In genomic region chr10:72834183-72834825, GRCh38 we compare ENCODE assay signal across 8 cellular contexts. TPM values are rescaled to one million over a fixed set of nuclear protein-coding genes. Genes with fewer than 3 reads are reported as not detected.
DNase-seq lines count a peak whose midpoint lies in the region; ATAC-seq and TF ChIP-seq lines count a peak whose summit lies in the region.
"Had no signal": no experiment of that assay in that cellular context is flagged by ENCODE, and none has a peak within 500 bp of the region (broad histone marks: within the 10 kb centered on the region; RNA-seq: fewer than 3 reads in every experiment).

No MANE protein-coding gene starts in this region.

- TF ChIP-seq POLR2A in IMR-90 (IDR thresholded peaks at IDR 0.05; ENCODE audit: low read depth, low read length) (no peak), Peyer's patch (IDR thresholded peaks at IDR 0.05) (no peak), breast epithelium (IDR thresholded peaks at IDR 0.05) (no peak)

- dilution Hi-C loops in IMR-90 (cut with HindIII; ENCODE audit: low sequenced_read_pairs, unreplicated experiment): no loop called here

- H2BK5ac ChIP-seq in IMR-90 (ENCODE audit: low read depth, low read length, poor library complexity, severe bottlenecking): no peak overlapping the region

- peaks cover 5% of the 10 kb centered on the region; the same call in 1 of the 2 replicates for H3K36me3 ChIP-seq in IMR-90 (ENCODE audit: control insufficient read depth, insufficient read depth, low read length)
- peaks cover 0 to 9% (median 0%) of the 10 kb centered on the region in 3 donors for H3K36me3 ChIP-seq in Peyer's patch
- no peaks in the 10 kb centered on the region for H3K36me3 ChIP-seq in breast epithelium

- H3K56ac ChIP-seq in IMR-90 (ENCODE audit: extremely low read depth, insufficient read depth, low read length): no peak overlapping the region

- H2AK5ac ChIP-seq in IMR-90 (ENCODE audit: low read depth, low read length): no peak overlapping the region

- no peak overlapping the region for H2BK20ac ChIP-seq in IMR-90 (ENCODE audit: low read depth, low read length)

- peak; percentile 81 for TF ChIP-seq CTCF in IMR-90 (conservative IDR thresholded peaks at IDR 0.05; ENCODE audit: low read depth, low read length)
- TF ChIP-seq CTCF in Peyer's patch (IDR thresholded peaks at IDR 0.05): peak in 5 of 6 experiments; percentile 45 to 74 (median 68)
- TF ChIP-seq CTCF in breast epithelium (IDR thresholded peaks at IDR 0.05): peak; percentile 34 to 77 (median 61)

- no TSS peak for BruUV-seq in IMR-90 (replicated peaks; lab: Mats Ljungman, UMichigan)

- TF ChIP-seq RAD21 in IMR-90 (IDR thresholded peaks at IDR 0.05; ENCODE audit: low read length): peak; percentile 92

- H3K9me1 ChIP-seq in IMR-90 (ENCODE audit: insufficient read depth, low read length): peaks cover 3% of the 10 kb centered on the region; the same call in 1 of the 2 replicates

- peaks cover 15 to 33% of the 10 kb centered on the region in 2 experiments for H3K79me1 ChIP-seq in IMR-90 (ENCODE audit: low read depth in 1 of 2, low read length in 2 of 2)

- H3K9me3 ChIP-seq in IMR-90 (ENCODE audit: control insufficient read depth, insufficient read depth, low read length) (no peaks in the 10 kb centered on the region), Peyer's patch (no peaks in the 10 kb centered on the region), breast epithelium (no peaks in the 10 kb centered on the region)

- peak; percentile 87 for ATAC-seq in IMR-90 (ENCODE audit: low read depth)
- ATAC-seq in HG02885 (IDR thresholded peaks at IDR 0.05; ENCODE audit: poor library complexity, unreplicated experiment): no peak

- no peaks in the 10 kb centered on the region for H3K4me1 ChIP-seq in IMR-90 (ENCODE audit: control insufficient read depth, insufficient read depth, low read length)
- no peaks in the 10 kb centered on the region for H3K4me1 ChIP-seq in Peyer's patch
- no peaks in the 10 kb centered on the region for H3K4me1 ChIP-seq in breast epithelium

- POLR2A ChIA-PET in IMR-90 (lab: Charles Lee; ENCODE audit: unreplicated experiment): interaction anchor here (0.6 kb wide), 1 partner anchor 481 kb away, joined by 3 read pairs; no protein-coding TSS in a partner anchor

- H3K4me2 ChIP-seq in IMR-90 (ENCODE audit: low read depth, low read length): no peak overlapping the region

- no peak overlapping the region for H2AK9ac ChIP-seq in IMR-90 (replicated peaks; ENCODE audit: low read depth, low read length, poor library complexity)

- H3K27me3 ChIP-seq in IMR-90 (ENCODE audit: control insufficient read depth, insufficient read depth, low read length): no peaks in the 10 kb centered on the region
- no peaks in the 10 kb centered on the region for H3K27me3 ChIP-seq in Peyer's patch
- no peaks in the 10 kb centered on the region for H3K27me3 ChIP-seq in breast epithelium

- 100% methylated on average over 2 of the region's 5 CpGs; no CpG with 5 or more reads in 1 of the 2 experiments for WGBS in IMR-90 (ENCODE audit: extremely low coverage in 2 of 2, insufficient read length in 1 of 2), 2 experiments

- no peak overlapping the region for H4K8ac ChIP-seq in IMR-90 (ENCODE audit: low read depth in 2 of 2, low read length in 2 of 2)

- CTCF ChIA-PET in IMR-90 (lab: Yijun Ruan, JAX): interaction anchor here (0.6 to 2.4 kb wide), 7 partner anchors 9 to 282 kb away, joined by 3 to 8 read pairs (median 3); no protein-coding TSS in a partner anchor

- H3K27ac ChIP-seq in IMR-90 (ENCODE audit: insufficient read depth, low read length): no peak overlapping the region
- H3K27ac ChIP-seq in Peyer's patch: no peak overlapping the region
- no peak overlapping the region for H3K27ac ChIP-seq in breast epithelium

- H3K4me3 ChIP-seq in IMR-90 (ENCODE audit: insufficient read depth, low read depth, low read length) (no peak overlapping the region), Peyer's patch (no peak overlapping the region), breast epithelium (no peak overlapping the region)

- H2AFZ ChIP-seq in IMR-90 (replicated peaks; ENCODE audit: low read length, poor library complexity): no peak overlapping the region

- intact Hi-C loops in IMR-90 (cut with micrococcal nuclease): loop anchor here (1.0 to 5.0 kb wide), 5 partner anchors 140 to 470 kb away; no protein-coding TSS in a partner anchor
- intact Hi-C loops in breast epithelium (cut with DNase I; ENCODE audit: low total_unique reads): no loop called here

- in situ Hi-C loops in IMR-90 (cut with MboI; ENCODE audit: low sequenced_read_pairs): loop anchor here (5.0 kb wide), 2 partner anchors 142 to 472 kb away; partner anchors contain the start of gene MCU

- H4K5ac ChIP-seq in IMR-90 (ENCODE audit: low read depth, low read length): no peak overlapping the region

- DNase-seq in EL (peak; percentile 67), IMR-90 (peak; percentile 76), Peyer's patch (peak in 1 of 3 donors; percentile 51), breast epithelium (ENCODE audit: low spot score in 2 of 2) (no peak), iris pigment epithelial cell (ENCODE audit: low read depth) (peak; percentile 72)
- DNase-seq in stimulated activated CD8-positive, alpha-beta memory T cell treated with anti-CD3 and anti-CD28 coated beads, Interleukin-12 subunit alpha, Interleukin-12 subunit beta, amount 100 ng/mL, for 1 hour (ENCODE audit: low read depth): peak; percentile 7

- H3K18ac ChIP-seq in IMR-90 (ENCODE audit: low read depth, low read length): no peak overlapping the region

- H2BK120ac ChIP-seq in IMR-90 (ENCODE audit: low read depth, low read length): no peak overlapping the region

- H3K14ac ChIP-seq in IMR-90 (replicated peaks; ENCODE audit: low read depth, low read length): no peak overlapping the region

- H4K91ac ChIP-seq in IMR-90 (ENCODE audit: insufficient read depth, low read depth, low read length): no peak overlapping the region

- no peaks in the 10 kb centered on the region for H4K20me1 ChIP-seq in IMR-90 (ENCODE audit: insufficient read depth, low read length)

- H2BK15ac ChIP-seq in IMR-90 (ENCODE audit: low read depth, low read length): no peak overlapping the region

- H3K9ac ChIP-seq in IMR-90 (ENCODE audit: low read depth, low read length): no peak overlapping the region

- H3K23ac ChIP-seq in IMR-90 (ENCODE audit: low read depth, low read length): no peak overlapping the region

- no peak overlapping the region for H3K4ac ChIP-seq in IMR-90 (ENCODE audit: low read depth, low read length)

TF ChIP-seq in IMR-90, 13 proteins besides CTCF, POLR2A, EP300 and RAD21:
- TF ChIP-seq SMC3 (IDR thresholded peaks at IDR 0.05; ENCODE audit: low read depth, low read length): peak; percentile 89
- TF ChIP-seq RCOR1 (IDR thresholded peaks at IDR 0.05; ENCODE audit: insufficient replicate concordance, low read length): no peak

RNA-seq across cellular contexts. Expression of gene OIT3, which starts 59.2 kb away (rescaled TPM):
- total RNA-seq in IMR-90 (2012; rRNA removed) (not detected in 2 replicates), Peyer's patch (under 1 TPM in 2 of 4 donors, not detected in 2; 0.40 to 0.76 TPM), breast epithelium (under 1 TPM in 1 of 3 donors, not detected in 2; 0.15 TPM)
- not detected in 2 replicates for polyA plus RNA-seq in IMR-90 (2012; rRNA removed)
- not detected in 2 replicates for polyA plus RNA-seq in IMR-90 (2012; cell fraction: cytosol; rRNA removed)
- 0.06 and 0.11 TPM in 2 replicates for polyA plus RNA-seq in IMR-90 (2012; cell fraction: nucleus; rRNA removed; ENCODE audit: low replicate concordance)
- total RNA-seq: subcutaneous adipose tissue had no signal

Comparison
In these comparisons a context has a peak if more than half of its experiments do, and no peak if none do; other contexts are left out.
1. DNase-seq: peak in EL (single experiment), IMR-90 (single experiment), iris pigment epithelial cell (single experiment) and stimulated activated CD8-positive, alpha-beta memory T cell treated with anti-CD3 and anti-CD28 coated beads, Interleukin-12 subunit alpha, Interleukin-12 subunit beta, amount 100 ng/mL, for 1 hour (single experiment); none in breast epithelium (0 of 2).
2. Peak in every context shown above with its lines, with median percentiles within 50 percentile points of each other: CTCF ChIP-seq.